ENCODE assay signal across 12 cellular contexts in genomic region chr5:170622933-170623332, GRCh38.
A peak's percentile ranks its signal among the peaks of the same experiment; 100 is the strongest.
DNase-seq lines count a peak whose midpoint lies in the region; ATAC-seq and TF ChIP-seq lines count a peak whose summit lies in the region.
"Had no signal": no experiment of that assay in that cellular context is flagged by ENCODE, and none has a peak within 500 bp of the region (broad histone marks: within the 10 kb centered on the region; RNA-seq: fewer than 3 reads in every experiment).

No MANE protein-coding gene starts in this region.

- H3K9me3 ChIP-seq in heart left ventricle, result no peaks in the 10 kb centered on the region
- H3K9me3 ChIP-seq in RWPE2 (ENCODE audit: severe bottlenecking), result no peaks in the 10 kb centered on the region
- no peaks in the 10 kb centered on the region for H3K9me3 ChIP-seq in spleen
- no peaks in the 10 kb centered on the region for H3K9me3 ChIP-seq in BE2C
- H3K9me3 ChIP-seq: A549, Caco-2 had no signal

- H3K4me1 ChIP-seq in heart left ventricle (peaks cover 0 to under 1% (median 0%) of the 10 kb centered on the region in 12 donors), RWPE2 (ENCODE audit: insufficient read depth, poor library complexity, severe bottlenecking) (no peaks in the 10 kb centered on the region), spleen (peaks cover 0 to 3% (median 0%) of the 10 kb centered on the region in 6 donors), BE2C (no peaks in the 10 kb centered on the region)
- H3K4me1 ChIP-seq: A549, Caco-2 had no signal

- no peaks in the 10 kb centered on the region for H3K36me3 Mint-ChIP-seq in chondrocyte (ENCODE audit: low read depth)
- H3K36me3 Mint-ChIP-seq: CD4-positive, alpha-beta memory T cell had no signal

- H3K9me3 Mint-ChIP-seq in chondrocyte (ENCODE audit: low read depth), result no peaks in the 10 kb centered on the region
- H3K9me3 Mint-ChIP-seq: CD4-positive, alpha-beta memory T cell had no signal

- H3K27me3 Mint-ChIP-seq in chondrocyte (ENCODE audit: low read depth), result peaks cover 1% of the 10 kb centered on the region

- intact Hi-C loops in Right ventricle myocardium inferior (cut with DNase I), result loop anchor here (2.0 kb wide), 1 partner anchor 188 kb away; no protein-coding TSS in a partner anchor
- intact Hi-C loops in heart left ventricle (cut with DNase I), result loop anchor here in 4 of 10 donors (1.0 to 10.0 kb wide), 3 partner anchors 188 to 398 kb away; no protein-coding TSS in a partner anchor
- intact Hi-C loops in spleen (cut with DNase I; ENCODE audit: low total_unique reads), result no loop called here

- DNase-seq in Right ventricle myocardium inferior (ENCODE audit: missing footprints) (peak; percentile 26), heart left ventricle (no peak), RWPE2 (ENCODE audit: low spot score) (peak; percentile 62), chondrocyte (ENCODE audit: low spot score) (peak; percentile 57), spleen (peak; percentile 33), BE2C (no peak)
- DNase-seq: CD4-positive, alpha-beta memory T cell; HCEC 1CT had no signal

- ATAC-seq in Right ventricle myocardium inferior (no peak), heart left ventricle (no peak), RWPE2 (ENCODE audit: low read depth) (no peak), GM21367 (IDR thresholded peaks at IDR 0.05; ENCODE audit: unreplicated experiment) (no peak)

- WGBS in heart left ventricle, 4 donors, result 84 to 95% (median 94%) methylated on average over 16 of the region's 16 CpGs
- WGBS in spleen, 5 donors, result 84 to 96% (median 96%) methylated on average over 16 of the region's 16 CpGs

- no peak overlapping the region for H3K4me3 Mint-ChIP-seq in chondrocyte (ENCODE audit: unreplicated experiment)
- H3K4me3 Mint-ChIP-seq: CD4-positive, alpha-beta memory T cell had no signal

- no peaks in the 10 kb centered on the region for H3K36me3 ChIP-seq in heart left ventricle
- no peaks in the 10 kb centered on the region for H3K36me3 ChIP-seq in RWPE2 (ENCODE audit: low read depth)
- H3K36me3 ChIP-seq in spleen, result no peaks in the 10 kb centered on the region
- H3K36me3 ChIP-seq in BE2C, result no peaks in the 10 kb centered on the region

- H3K27ac ChIP-seq in heart left ventricle, result no peak overlapping the region
- no peak overlapping the region for H3K27ac ChIP-seq in RWPE2 (ENCODE audit: poor library complexity, severe bottlenecking)
- H3K27ac ChIP-seq in spleen, result no peak overlapping the region
- H3K27ac ChIP-seq: A549, GM23248 had no signal

- H3K27me3 ChIP-seq in heart left ventricle (peaks cover 0 to 4% (median 0%) of the 10 kb centered on the region in 9 donors), RWPE2 (ENCODE audit: insufficient read depth, poor library complexity, severe bottlenecking) (peaks cover 5% of the 10 kb centered on the region), spleen (replicated peaks in 1 of 7) (peaks cover 0 to 18% (median 0%) of the 10 kb centered on the region in 7 donors), BE2C (no peaks in the 10 kb centered on the region)

- TF ChIP-seq POLR2A in heart left ventricle (IDR thresholded peaks at IDR 0.05) (no peak), spleen (IDR thresholded peaks at IDR 0.05) (no peak)

- H3K4me1 Mint-ChIP-seq in chondrocyte (ENCODE audit: low read depth), result no peaks in the 10 kb centered on the region
- H3K4me1 Mint-ChIP-seq: CD4-positive, alpha-beta memory T cell had no signal

- H3K4me3 ChIP-seq in heart left ventricle (no peak overlapping the region), RWPE2 (ENCODE audit: severe bottlenecking) (no peak overlapping the region), spleen (no peak overlapping the region), BE2C (ENCODE audit: low read depth, low read length) (no peak overlapping the region)
- H3K4me3 ChIP-seq: A549, GM23248 had no signal

- TF ChIP-seq CTCF in heart left ventricle (IDR thresholded peaks at IDR 0.05) (no peak), RWPE2 (IDR thresholded peaks at IDR 0.05; ENCODE audit: poor library complexity, severe bottlenecking) (no peak), chondrocyte (IDR thresholded peaks at IDR 0.05) (no peak), spleen (IDR thresholded peaks at IDR 0.05 in 8 of 11, conservative IDR thresholded peaks at IDR 0.05 in 3 of 11) (no peak), BE2C (IDR thresholded peaks at IDR 0.05; ENCODE audit: low read depth, low read length) (no peak)

- H3K27ac Mint-ChIP-seq in chondrocyte (ENCODE audit: unreplicated experiment), result no peak overlapping the region
- H3K27ac Mint-ChIP-seq: CD4-positive, alpha-beta memory T cell had no signal

Comparison
In these comparisons a context has a peak if more than half of its experiments do, and no peak if none do; other contexts are left out.
1. DNase-seq: peak in Right ventricle myocardium inferior (single experiment), RWPE2 (single experiment), chondrocyte (single experiment) and spleen (single experiment); none in heart left ventricle (0 of 5) and BE2C (single experiment).